In the genomic region with DNA sequence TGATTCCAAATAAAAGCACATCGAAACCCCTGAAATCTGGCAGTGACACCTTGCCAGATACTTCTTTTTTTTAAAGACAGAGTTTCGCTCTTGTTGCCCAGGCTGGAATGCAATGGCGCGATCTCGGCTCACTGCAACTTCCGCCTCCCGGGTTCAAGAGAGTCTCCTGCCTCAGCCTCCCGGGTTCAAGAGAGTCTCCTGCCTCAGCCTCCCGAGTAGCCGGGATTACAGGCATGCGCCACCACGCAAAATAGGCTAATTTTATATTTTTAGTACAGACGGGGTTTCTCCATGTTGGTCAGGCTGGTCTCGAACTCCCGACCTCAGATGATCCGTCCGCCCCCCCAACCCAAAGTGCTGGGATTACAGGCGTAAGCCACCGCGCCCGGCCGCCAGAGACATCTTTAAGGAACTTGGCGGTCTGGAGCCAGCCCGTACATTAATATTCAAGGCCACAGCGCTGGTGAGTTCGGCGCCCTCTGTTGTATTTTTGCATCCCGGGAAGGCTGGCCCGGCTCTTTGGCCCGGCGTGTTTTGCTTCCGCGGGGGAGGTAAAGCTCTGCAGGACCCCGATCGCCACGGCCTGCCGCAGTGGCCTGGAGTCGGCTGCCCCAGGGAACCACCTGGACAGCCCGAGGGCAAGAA, we compare ENCODE assay signal across 8 cellular contexts. TPM values are rescaled to one million over a fixed set of nuclear protein-coding genes. Genes with fewer than 3 reads are reported as not detected.
DNase-seq lines count a peak whose midpoint lies in the region; ATAC-seq and TF ChIP-seq lines count a peak whose summit lies in the region.
"Not testable (repeated sequence)": the region's sequence is repeated elsewhere in the genome, so short reads cannot be mapped to it uniquely, and the experiment has no call there.

No MANE protein-coding gene starts in this region.

- not testable (repeated sequence) for TF ChIP-seq POLR2A in heart left ventricle (IDR thresholded peaks at IDR 0.05); vagina (IDR thresholded peaks at IDR 0.05)

- H3K9ac ChIP-seq in mesendoderm (ENCODE audit: low read length): peak overlapping the region; percentile 76

- H3K4me2 ChIP-seq in mesendoderm (ENCODE audit: low read length): peak overlapping the region; percentile 75

- peaks cover 0 to 41% (median 22%) of the 10 kb centered on the region in 12 donors for H3K4me1 ChIP-seq in heart left ventricle
- not testable (repeated sequence) for H3K4me1 ChIP-seq in mesendoderm (ENCODE audit: control insufficient read depth, low read depth, low read length)
- H3K4me1 ChIP-seq in vagina: peaks cover 33% of the 10 kb centered on the region

- H3K27ac ChIP-seq in coronary artery (peak overlapping the region; percentile 87), heart left ventricle (peak overlapping the region in 11 of 12 donors; percentile 17 to 95 (median 80)), vagina (peak overlapping the region; percentile 86)
- H3K27ac ChIP-seq in mesendoderm (ENCODE audit: low read depth, low read length): not testable (repeated sequence)

- not testable (repeated sequence) for H3K36me3 Mint-ChIP-seq in activated CD8-positive, alpha-beta T cell treated with anti-CD3 and anti-CD28 coated beads, Interleukin-2, amount 10 ng/mL, durations not matched to agents 7 days and 5 days (ENCODE audit: low read depth)

- not testable (repeated sequence) for H3K27ac Mint-ChIP-seq in activated CD8-positive, alpha-beta T cell treated with anti-CD3 and anti-CD28 coated beads, Interleukin-2, amount 10 ng/mL, durations not matched to agents 7 days and 5 days

- WGBS in heart left ventricle, 4 donors: 2 to 5% (median 4%) methylated on average over 26 to 39 of the region's 39 CpGs
- no CpG with 5 or more reads among the region's 39 CpGs for WGBS in mesendoderm (ENCODE audit: extremely low coverage, insufficient coverage, low lambda C conversion rate)

- POLR2A ChIA-PET in activated CD8-positive, alpha-beta T cell treated with anti-CD3 and anti-CD28 coated beads, Interleukin-2, amount 10 ng/mL, durations not matched to agents 7 days and 5 days (lab: Charles Lee): not testable (repeated sequence)

- H2AK5ac ChIP-seq in mesendoderm (ENCODE audit: low read length): not testable (repeated sequence)

- not testable (repeated sequence) for H3K23ac ChIP-seq in mesendoderm (ENCODE audit: low read length)

- H4K8ac ChIP-seq in mesendoderm (ENCODE audit: low read depth, low read length): not testable (repeated sequence)

- not testable (repeated sequence) for H3K36me3 ChIP-seq in heart left ventricle; mesendoderm (ENCODE audit: control insufficient read depth, insufficient read depth, low read length); vagina

- H3K4me3 Mint-ChIP-seq in activated CD8-positive, alpha-beta T cell treated with anti-CD3 and anti-CD28 coated beads, Interleukin-2, amount 10 ng/mL, durations not matched to agents 7 days and 5 days: peak overlapping the region; percentile 25

- H3K4me1 Mint-ChIP-seq in activated CD8-positive, alpha-beta T cell treated with anti-CD3 and anti-CD28 coated beads, Interleukin-2, amount 10 ng/mL, durations not matched to agents 7 days and 5 days (ENCODE audit: low read depth): not testable (repeated sequence)

- DNase-seq in EH (ENCODE audit: low read depth) (peak; percentile 31), NAMALWA (ENCODE audit: low spot score) (peak; percentile 57), heart left ventricle (peak in 4 of 5 donors; percentile 52 to 78 (median 64)), mesendoderm (peak; percentile 64), retina (peak; percentile 67)
- not testable (repeated sequence) for DNase-seq in activated CD8-positive, alpha-beta T cell treated with anti-CD3 and anti-CD28 coated beads, Interleukin-2, amount 10 ng/mL, durations not matched to agents 7 days and 5 days; coronary artery (ENCODE audit: low spot score); vagina (ENCODE audit: extremely low spot score in 2 of 2)

- H3K9me3 ChIP-seq in heart left ventricle, vagina: not testable (repeated sequence)

- not testable (repeated sequence) for H3K9me3 Mint-ChIP-seq in activated CD8-positive, alpha-beta T cell treated with anti-CD3 and anti-CD28 coated beads, Interleukin-2, amount 10 ng/mL, durations not matched to agents 7 days and 5 days (ENCODE audit: insufficient read depth)

- H3K79me1 ChIP-seq in mesendoderm (ENCODE audit: low read length): not testable (repeated sequence)

- CTCF ChIA-PET in activated CD8-positive, alpha-beta T cell treated with anti-CD3 and anti-CD28 coated beads, Interleukin-2, amount 10 ng/mL, durations not matched to agents 7 days and 5 days (lab: Charles Lee): not testable (repeated sequence)

- H3K27me3 Mint-ChIP-seq in activated CD8-positive, alpha-beta T cell treated with anti-CD3 and anti-CD28 coated beads, Interleukin-2, amount 10 ng/mL, durations not matched to agents 7 days and 5 days (ENCODE audit: low read depth): peaks cover 51% of the 10 kb centered on the region

- H3K4me3 ChIP-seq in coronary artery (peak overlapping the region; percentile 85), heart left ventricle (peak overlapping the region; percentile 29 to 83 (median 64)), mesendoderm (ENCODE audit: low read length) (peak overlapping the region; percentile 57), vagina (peak overlapping the region; percentile 61 to 91)

- H3K56ac ChIP-seq in mesendoderm (ENCODE audit: low read length): peak overlapping the region; percentile 91

- not testable (repeated sequence) for H4K5ac ChIP-seq in mesendoderm (ENCODE audit: low read length)

- H2BK15ac ChIP-seq in mesendoderm (replicated peaks; ENCODE audit: low read depth): not testable (repeated sequence)

- not testable (repeated sequence) for H3K18ac ChIP-seq in mesendoderm (ENCODE audit: low read length)

- H3K27me3 ChIP-seq in heart left ventricle: peaks cover 0 to 51% (median 11%) of the 10 kb centered on the region in 9 donors
- not testable (repeated sequence) for H3K27me3 ChIP-seq in mesendoderm (ENCODE audit: insufficient read depth, low read length, poor library complexity); vagina

- TF ChIP-seq CTCF in coronary artery (IDR thresholded peaks at IDR 0.05); vagina (IDR thresholded peaks at IDR 0.05): not testable (repeated sequence)
- peak in 4 of 12 donors; percentile 4 to 24 (median 16) for TF ChIP-seq CTCF in heart left ventricle (IDR thresholded peaks at IDR 0.05)

- H3K79me2 ChIP-seq in mesendoderm (ENCODE audit: control insufficient read depth, insufficient read depth, low read length): peaks cover 11% of the 10 kb centered on the region

- H2BK5ac ChIP-seq in mesendoderm (ENCODE audit: low read length): not testable (repeated sequence)

- ATAC-seq in activated CD8-positive, alpha-beta T cell treated with anti-CD3 and anti-CD28 coated beads, Interleukin-2, amount 10 ng/mL, durations not matched to agents 7 days and 5 days: not testable (repeated sequence)
- ATAC-seq in heart left ventricle: peak; percentile 3 to 52 (median 24)

- not testable (repeated sequence) for H2BK120ac ChIP-seq in mesendoderm (ENCODE audit: low read depth, low read length)

- H3K4ac ChIP-seq in mesendoderm (ENCODE audit: low read depth, low read length): not testable (repeated sequence)

- intact Hi-C loops in heart left ventricle (cut with DNase I) (loop anchor here in 4 of 10 donors (2.0 to 10.0 kb wide), 5 partner anchors 59 to 153 kb away; no protein-coding TSS in a partner anchor), vagina (cut with DNase I) (loop anchor here (5.0 kb wide), 2 partner anchors 58 to 102 kb away; no protein-coding TSS in a partner anchor)

RNA-seq across cellular contexts. Expression of gene CHST15, which starts 0.5 kb away (rescaled TPM):
- total RNA-seq in activated CD8-positive, alpha-beta T cell treated with anti-CD3 and anti-CD28 coated beads, Interleukin-2, amount 10 ng/mL, durations not matched to agents 7 days and 5 days: not detected
- 10 to 100 TPM in 2 of 9 donors, 1 to 10 TPM in 7; 3.4 to 27.1 (median 4.2) TPM for total RNA-seq in heart left ventricle
- 1 to 10 TPM in 1 of 2 donors, under 1 TPM in 1; 0.88 to 3.1 TPM for polyA plus RNA-seq in heart left ventricle
- 12.6 TPM for polyA plus RNA-seq in mesendoderm (2013, experiment 1 of 2)
- 12.3 TPM for polyA plus RNA-seq in mesendoderm (2013, experiment 2 of 2)
- total RNA-seq in vagina: 27.0 TPM
